ENCODE assay signal across 25 cellular contexts in genomic region chr14:25350802-25351201, GRCh38.
DNase-seq lines count a peak whose midpoint lies in the region; ATAC-seq and TF ChIP-seq lines count a peak whose summit lies in the region.
"Had no signal": no experiment of that assay in that cellular context is flagged by ENCODE, and none has a peak within 500 bp of the region (broad histone marks: within the 10 kb centered on the region; RNA-seq: fewer than 3 reads in every experiment).

No MANE protein-coding gene starts in this region.

- TF ChIP-seq POLR2A in heart left ventricle (IDR thresholded peaks at IDR 0.05) (no peak), adrenal gland (IDR thresholded peaks at IDR 0.05) (no peak), testis (IDR thresholded peaks at IDR 0.05) (no peak)

- TF ChIP-seq CTCF in heart left ventricle (IDR thresholded peaks at IDR 0.05) = no peak
- no peak for TF ChIP-seq CTCF in left ventricle myocardium inferior (IDR thresholded peaks at IDR 0.05; ENCODE audit: borderline replicate concordance)
- no peak for TF ChIP-seq CTCF in adrenal gland (IDR thresholded peaks at IDR 0.05)
- TF ChIP-seq CTCF in testis (IDR thresholded peaks at IDR 0.05) = no peak

- H3K27me3 Mint-ChIP-seq in stimulated activated naive B cell treated with anti-CD40 and anti-IgM and Interleukin-4, amounts not matched to agents 10 μg/mL and 1 μg/mL and 100 μg/mL, for 72 hours = no peaks in the 10 kb centered on the region
- H3K27me3 Mint-ChIP-seq: CD4-positive, CD25-positive, alpha-beta regulatory T cell; IgD-negative memory B cell had no signal

- intact Hi-C loops in heart left ventricle (cut with DNase I) = no loop called here
- intact Hi-C loops in left ventricle myocardium inferior (cut with micrococcal nuclease) = no loop called here
- intact Hi-C loops in adrenal gland (cut with DNase I) = no loop called here
- intact Hi-C loops in testis (cut with DNase I; ENCODE audit: low total_unique reads) = no loop called here

- DNase-seq in heart left ventricle (peak in 3 of 5 donors; percentile 32 to 37 (median 37)), left ventricle myocardium inferior (no peak), adrenal gland (peak; percentile 39 to 94 (median 68)), medulla oblongata (ENCODE audit: extremely low spot score) (peak; percentile 6), testis (peak; percentile 91), GM19240 (ENCODE audit: insufficient read length, low spot score) (no peak)
- DNase-seq in stimulated activated naive B cell treated with anti-CD40 and anti-IgM and Interleukin-4, amounts not matched to agents 10 μg/mL and 1 μg/mL and 100 μg/mL, for 72 hours = no peak
- DNase-seq: CD4-positive, CD25-positive, alpha-beta regulatory T cell; DMS153; DND-41; HCEC 1CT; MM.1S; NCI-H1417; NCI-H1694 treated with DMSO at 0.1 percent for 48 hours; NCI-H2081; NCI-H226; NCI-H524; NCI-H748 treated with DMSO at 0.1 percent for 48 hours; NK-92 treated with Interleukin-12 subunit alpha and Interleukin-12 subunit beta, amount 100 ng/mL, for 24 hours; PC-9; SHP77 had no signal

- no peaks in the 10 kb centered on the region for H3K36me3 ChIP-seq in heart left ventricle
- H3K36me3 ChIP-seq in left ventricle myocardium inferior = no peaks in the 10 kb centered on the region
- no peaks in the 10 kb centered on the region for H3K36me3 ChIP-seq in adrenal gland (replicated peaks in 1 of 2)
- H3K36me3 ChIP-seq in testis (ENCODE audit: low read depth, missing control alignments) = no peaks in the 10 kb centered on the region
- H3K36me3 ChIP-seq: BLaER1 had no signal

- no peaks in the 10 kb centered on the region for H3K27me3 ChIP-seq in heart left ventricle
- H3K27me3 ChIP-seq in left ventricle myocardium inferior (ENCODE audit: low read depth) = no peaks in the 10 kb centered on the region
- H3K27me3 ChIP-seq in adrenal gland = no peaks in the 10 kb centered on the region
- H3K27me3 ChIP-seq in testis = no peaks in the 10 kb centered on the region
- H3K27me3 ChIP-seq: BLaER1 had no signal

- H3K27ac ChIP-seq in heart left ventricle (no peak overlapping the region), left ventricle myocardium inferior (replicated peaks) (no peak overlapping the region), adrenal gland (peak overlapping the region in 2 of 5 donors; percentile 50 to 72), testis (peak overlapping the region; percentile 15 to 74)
- H3K27ac ChIP-seq: BLaER1, KMS-11, PC-9 had no signal

- no peak overlapping the region for H3K27ac Mint-ChIP-seq in stimulated activated naive B cell treated with anti-CD40 and anti-IgM and Interleukin-4, amounts not matched to agents 10 μg/mL and 1 μg/mL and 100 μg/mL, for 72 hours
- H3K27ac Mint-ChIP-seq: CD4-positive, CD25-positive, alpha-beta regulatory T cell; IgD-negative memory B cell had no signal

- H3K9me3 ChIP-seq in heart left ventricle = peaks cover 0 to 2% (median 0%) of the 10 kb centered on the region in 12 donors
- no peaks in the 10 kb centered on the region for H3K9me3 ChIP-seq in left ventricle myocardium inferior (replicated peaks)
- no peaks in the 10 kb centered on the region for H3K9me3 ChIP-seq in adrenal gland (replicated peaks in 1 of 3)
- no peaks in the 10 kb centered on the region for H3K9me3 ChIP-seq in testis
- H3K9me3 ChIP-seq: BLaER1 had no signal

- H3K4me3 ChIP-seq in heart left ventricle (no peak overlapping the region), left ventricle myocardium inferior (no peak overlapping the region), adrenal gland (no peak overlapping the region), testis (no peak overlapping the region)
- H3K4me3 ChIP-seq: BLaER1, PC-9 had no signal

- H3K9me3 Mint-ChIP-seq in stimulated activated naive B cell treated with anti-CD40 and anti-IgM and Interleukin-4, amounts not matched to agents 10 μg/mL and 1 μg/mL and 100 μg/mL, for 72 hours = peaks cover 0 to 3% of the 10 kb centered on the region in 2 donors

- 37 to 56% (median 42%) methylated on average over 4 of the region's 4 CpGs for WGBS in heart left ventricle, 4 donors
- WGBS in adrenal gland, 4 donors = 25 to 54% (median 36%) methylated on average over 4 of the region's 4 CpGs
- 30 to 35% methylated on average over 4 of the region's 4 CpGs for WGBS in testis, 2 donors

- ATAC-seq in heart left ventricle (no peak), GM18511 (IDR thresholded peaks at IDR 0.05; ENCODE audit: unreplicated experiment) (no peak)
- ATAC-seq in stimulated activated naive B cell treated with anti-CD40 and anti-IgM and Interleukin-4, amounts not matched to agents 10 μg/mL and 1 μg/mL and 100 μg/mL, for 72 hours (replicated peaks) = no peak

- H3K4me3 Mint-ChIP-seq in stimulated activated naive B cell treated with anti-CD40 and anti-IgM and Interleukin-4, amounts not matched to agents 10 μg/mL and 1 μg/mL and 100 μg/mL, for 72 hours = no peak overlapping the region
- H3K4me3 Mint-ChIP-seq: CD4-positive, CD25-positive, alpha-beta regulatory T cell; IgD-negative memory B cell had no signal

- no peaks in the 10 kb centered on the region for H3K36me3 Mint-ChIP-seq in stimulated activated naive B cell treated with anti-CD40 and anti-IgM and Interleukin-4, amounts not matched to agents 10 μg/mL and 1 μg/mL and 100 μg/mL, for 72 hours
- H3K36me3 Mint-ChIP-seq: CD4-positive, CD25-positive, alpha-beta regulatory T cell; IgD-negative memory B cell had no signal

- H3K4me1 ChIP-seq in heart left ventricle (no peaks in the 10 kb centered on the region), left ventricle myocardium inferior (no peaks in the 10 kb centered on the region), adrenal gland (replicated peaks in 1 of 2) (no peaks in the 10 kb centered on the region), testis (peaks cover 11% of the 10 kb centered on the region)
- H3K4me1 ChIP-seq: BLaER1 had no signal

- no peaks in the 10 kb centered on the region for H3K4me1 Mint-ChIP-seq in stimulated activated naive B cell treated with anti-CD40 and anti-IgM and Interleukin-4, amounts not matched to agents 10 μg/mL and 1 μg/mL and 100 μg/mL, for 72 hours
- H3K4me1 Mint-ChIP-seq: CD4-positive, CD25-positive, alpha-beta regulatory T cell; IgD-negative memory B cell had no signal

Comparison
In these comparisons a context has a peak if more than half of its experiments do, and no peak if none do; other contexts are left out.
1. DNase-seq: peak in heart left ventricle (3 of 5), adrenal gland (7 of 7), medulla oblongata (single experiment) and testis (single experiment); none in left ventricle myocardium inferior (single experiment), stimulated activated naive B cell treated with anti-CD40 and anti-IgM and Interleukin-4, amounts not matched to agents 10 μg/mL and 1 μg/mL and 100 μg/mL, for 72 hours (single experiment) and GM19240 (single experiment).
2. H3K27ac ChIP-seq: peak in testis (2 of 2); none in heart left ventricle (0 of 12) and left ventricle myocardium inferior (single experiment).